In genomic region chr2:217903859-217904613, GRCh38 we compare ENCODE assay signal across 1 cellular context.
TF ChIP-seq lines count a peak whose summit lies in the region.

No MANE protein-coding gene starts in this region.

TF ChIP-seq in A549, 52 proteins besides CTCF, POLR2A, EP300 and RAD21 (continued from another document):
- TF ChIP-seq REST (IDR thresholded peaks at IDR 0.05) (no peak), HOXA7 (CRISPR knock-in tag; IDR thresholded peaks at IDR 0.05) (no peak), ZSCAN20 (CRISPR knock-in tag; IDR thresholded peaks at IDR 0.05) (no peak), RNF2 (IDR thresholded peaks at IDR 0.05; ENCODE audit: borderline replicate concordance, low read depth) (no peak), HDAC2 (IDR thresholded peaks at IDR 0.05) (no peak), RFX5 (IDR thresholded peaks at IDR 0.05) (no peak)
TF ChIP-seq in A549: peak in this region for 0.
